15 cellular contexts compared by ENCODE assay signal in the genomic region with DNA sequence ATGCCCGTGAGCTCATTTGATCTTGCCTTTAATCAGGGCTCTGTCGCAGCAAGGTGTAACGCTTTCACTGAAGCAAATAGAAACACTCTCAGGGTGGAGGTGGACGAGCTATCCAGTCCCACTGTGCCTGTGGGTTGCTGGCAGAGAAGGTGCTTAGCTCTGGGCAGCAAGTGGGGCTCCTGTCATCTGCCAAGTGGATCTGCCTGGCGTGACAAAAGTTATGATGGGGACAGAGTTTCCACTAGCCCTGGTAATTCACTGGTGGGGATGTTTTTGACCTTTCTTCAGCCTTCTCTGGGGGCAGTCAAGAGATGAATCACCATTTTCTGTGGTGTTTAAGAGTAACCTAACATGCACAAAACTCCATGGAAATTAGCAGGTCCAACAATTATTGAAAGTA.
DNase-seq lines count a peak whose midpoint lies in the region; ATAC-seq and TF ChIP-seq lines count a peak whose summit lies in the region.
"Had no signal": no experiment of that assay in that cellular context is flagged by ENCODE, and none has a peak within 500 bp of the region (broad histone marks: within the 10 kb centered on the region; RNA-seq: fewer than 3 reads in every experiment).

No MANE protein-coding gene starts in this region.

- no peaks in the 10 kb centered on the region for H3K27me3 ChIP-seq in trophoblast cell (ENCODE audit: insufficient read depth, low read length)
- H3K27me3 ChIP-seq: brain microvascular endothelial cell, neural progenitor cell, SJCRH30 had no signal

- H3K4me1 ChIP-seq in trophoblast cell (ENCODE audit: control insufficient read depth in 1 of 2, insufficient read depth in 2 of 2, low read length in 2 of 2): peaks cover 5 to 10% of the 10 kb centered on the region in 2 experiments

- H3K27ac ChIP-seq in trophoblast cell (ENCODE audit: low read depth, low read length): no peak overlapping the region
- H3K27ac ChIP-seq: brain microvascular endothelial cell, lower lobe of right lung, neural progenitor cell, SJCRH30 had no signal

- H3K9ac ChIP-seq in trophoblast cell (ENCODE audit: low read length): no peak overlapping the region
- H3K9ac ChIP-seq: neural progenitor cell had no signal

- ATAC-seq in HG02759 (IDR thresholded peaks at IDR 0.05; ENCODE audit: unreplicated experiment) (peak; percentile 58), GM18873 (IDR thresholded peaks at IDR 0.05; ENCODE audit: low FRiP score, unreplicated experiment) (no peak)
- ATAC-seq: HCT116 had no signal

- no peak overlapping the region for H2BK120ac ChIP-seq in trophoblast cell (ENCODE audit: insufficient read depth, low read length, poor library complexity)

- H3K4me2 ChIP-seq in trophoblast cell (ENCODE audit: low read length): no peak overlapping the region
- H3K4me2 ChIP-seq: neural progenitor cell had no signal

- POLR2A ChIA-PET in GM10248 (lab: Yijun Ruan, JAX): interaction anchor here (0.9 kb wide), 1 partner anchor 148 kb away, joined by 3 read pairs; a partner anchor contains a TSS

- no peaks in the 10 kb centered on the region for H3K9me3 ChIP-seq in trophoblast cell (ENCODE audit: insufficient read depth, low read depth, low read length)
- H3K9me3 ChIP-seq: lower lobe of right lung, SJCRH30 had no signal

- no peak overlapping the region for H3K18ac ChIP-seq in trophoblast cell (ENCODE audit: low read length)

- no peak overlapping the region for H4K12ac ChIP-seq in trophoblast cell (ENCODE audit: low read depth, low read length)

- peak overlapping the region; percentile 34 for H3K14ac ChIP-seq in trophoblast cell (ENCODE audit: low read length)

- CTCF ChIA-PET in GM10248 (lab: Yijun Ruan, JAX): interaction anchor here (1.3 to 2.3 kb wide), 6 partner anchors 11 to 344 kb away, joined by 3 to 9 read pairs (median 4); no protein-coding TSS in a partner anchor

- peaks cover 0 to 2% of the 10 kb centered on the region in 2 experiments for H3K36me3 ChIP-seq in trophoblast cell (ENCODE audit: control insufficient read depth in 1 of 2, insufficient read depth in 2 of 2, low read length in 2 of 2)
- H3K36me3 ChIP-seq: brain microvascular endothelial cell, neural progenitor cell, SJCRH30 had no signal

- H3K4ac ChIP-seq in trophoblast cell (ENCODE audit: low read depth, low read length): no peak overlapping the region

- no peak overlapping the region for H4K8ac ChIP-seq in trophoblast cell (ENCODE audit: low read depth, low read length)

- H2AK5ac ChIP-seq in trophoblast cell (ENCODE audit: low read length): no peak overlapping the region

- H3K79me1 ChIP-seq in trophoblast cell (ENCODE audit: low read length): peaks cover 9% of the 10 kb centered on the region

- H3K4me3 ChIP-seq in trophoblast cell (ENCODE audit: low read depth, low read length): no peak overlapping the region
- H3K4me3 ChIP-seq: lower lobe of right lung, neural progenitor cell, SJCRH30 had no signal

- no CpG with 5 or more reads among the region's 5 CpGs for WGBS in trophoblast cell (ENCODE audit: extremely low coverage, insufficient coverage, insufficient read length)

- no peak for TF ChIP-seq CTCF in GM10248 (IDR thresholded peaks at IDR 0.05; ENCODE audit: control extremely low read depth, extremely low read depth, low read depth, missing control alignments)

- H3K79me2 ChIP-seq in trophoblast cell (ENCODE audit: control insufficient read depth, insufficient read depth, low read length, poor library complexity): no peaks in the 10 kb centered on the region

- H2BK12ac ChIP-seq in trophoblast cell (ENCODE audit: low read length): peak overlapping the region; percentile 69

- no peak overlapping the region for H4K91ac ChIP-seq in trophoblast cell (ENCODE audit: low read depth, low read length)

- H3K23ac ChIP-seq in trophoblast cell (ENCODE audit: low read length): no peak overlapping the region

- no peak overlapping the region for H2AFZ ChIP-seq in trophoblast cell (ENCODE audit: insufficient read depth, low read length, poor library complexity)
- H2AFZ ChIP-seq: neural progenitor cell had no signal

- H2BK5ac ChIP-seq in trophoblast cell (ENCODE audit: low read depth, low read length, poor library complexity): no peak overlapping the region

- peak; percentile 20 for DNase-seq in GM10248 (ENCODE audit: extremely low spot score)
- peak; percentile 12 for DNase-seq in cerebellar cortex (ENCODE audit: low spot score)
- no peak for DNase-seq in trophoblast cell
- no peak for DNase-seq in AML-193 (lab: John Stamatoyannopoulos, UW)
- DNase-seq in NK-92 treated with Interleukin-12 subunit alpha and Interleukin-12 subunit beta, amount 100 ng/mL, for 24 hours (lab: John Stamatoyannopoulos, UW): no peak
- DNase-seq in stimulated activated naive CD4-positive, alpha-beta T cell (lab: John Stamatoyannopoulos, UW): no peak
- DNase-seq: activated CD4-positive, alpha-beta T cell treated with anti-CD3 and anti-CD28 coated beads, Interleukin-2, amount 50 U/mL, for 1 hour; brain microvascular endothelial cell; effector CD8-positive, alpha-beta T cell; lower lobe of right lung; SJCRH30 had no signal

Comparison
In these comparisons a context has a peak if more than half of its experiments do, and no peak if none do; other contexts are left out.
1. DNase-seq: peak in GM10248 (single experiment) and cerebellar cortex (single experiment); none in trophoblast cell (0 of 2), AML-193 (0 of 2), NK-92 treated with Interleukin-12 subunit alpha and Interleukin-12 subunit beta, amount 100 ng/mL, for 24 hours (single experiment) and stimulated activated naive CD4-positive, alpha-beta T cell (0 of 6).